20 cellular contexts compared by ENCODE assay signal in genomic region chr6:47276377-47276776, GRCh38. TPM values are rescaled to one million over a fixed set of nuclear protein-coding genes. Genes with fewer than 3 reads are reported as not detected.
DNase-seq lines count a peak whose midpoint lies in the region; ATAC-seq and TF ChIP-seq lines count a peak whose summit lies in the region.
"Had no signal": no experiment of that assay in that cellular context is flagged by ENCODE, and none has a peak within 500 bp of the region (broad histone marks: within the 10 kb centered on the region; RNA-seq: fewer than 3 reads in every experiment).

No MANE protein-coding gene starts in this region.

- H3K27me3 ChIP-seq in IMR-90 (ENCODE audit: control insufficient read depth, insufficient read depth, low read length) (no peaks in the 10 kb centered on the region), SJCRH30 (no peaks in the 10 kb centered on the region)
- H3K27me3 ChIP-seq: MG63 had no signal

- no CpG with 5 or more reads among the region's 3 CpGs for whole genome bisulfite sequencing in IMR-90 (ENCODE audit: extremely low coverage in 2 of 2, insufficient read length in 1 of 2), 2 experiments

- peak; percentile 7 for DNase-seq in NCI-H1105 treated with DMSO at 0.1 percent for 48 hours (lab: John Stamatoyannopoulos, UW)
- no peak for DNase-seq in NCI-H1105 (lab: John Stamatoyannopoulos, UW)
- peak; percentile 5 for DNase-seq in IMR-90
- DNase-seq in SJCRH30: peak; percentile 5 to 36
- no peak for DNase-seq in nephron progenitor cell
- DNase-seq in dedifferentiated amniotic fluid mesenchymal stem cell (ENCODE audit: extremely low spot score): no peak
- DNase-seq: CD4-positive, CD25-positive, alpha-beta regulatory T cell; COR-L47; H7; Karpas-422; MG63; NCI-H1092; NCI-H1694; NCI-H2107; NCI-H345; NCI-H82 had no signal

- H4K20me1 ChIP-seq in IMR-90 (ENCODE audit: insufficient read depth, low read length): no peaks in the 10 kb centered on the region

- H2AK5ac ChIP-seq in IMR-90 (ENCODE audit: low read depth, low read length): no peak overlapping the region

- TF ChIP-seq RAD21 in IMR-90 (IDR thresholded peaks at IDR 0.05; ENCODE audit: low read length): no peak

- H3K36me3 Mint-ChIP-seq in nephron progenitor cell (ENCODE audit: low read depth): peaks cover 58% of the 10 kb centered on the region
- H3K36me3 Mint-ChIP-seq: CD4-positive, CD25-positive, alpha-beta regulatory T cell had no signal

- BruUV-seq in IMR-90 (replicated peaks; lab: Mats Ljungman, UMichigan): no TSS peak

- POLR2A ChIA-PET in IMR-90 (lab: Charles Lee; ENCODE audit: unreplicated experiment): no interaction called here

- no peak overlapping the region for H3K23ac ChIP-seq in IMR-90 (ENCODE audit: low read depth, low read length)

- no peak overlapping the region for H3K56ac ChIP-seq in IMR-90 (ENCODE audit: extremely low read depth, insufficient read depth, low read length)

- H2BK15ac ChIP-seq in IMR-90 (ENCODE audit: low read depth, low read length): no peak overlapping the region

- H3K9me1 ChIP-seq in IMR-90 (ENCODE audit: insufficient read depth, low read length): peaks cover 3% of the 10 kb centered on the region; the same call in 1 of the 2 replicates

- H2AFZ ChIP-seq in IMR-90 (replicated peaks; ENCODE audit: low read length, poor library complexity): no peak overlapping the region

- intact Hi-C loops in IMR-90 (cut with micrococcal nuclease): no loop called here

- H3K4me3 Mint-ChIP-seq in nephron progenitor cell: no peak overlapping the region
- H3K4me3 Mint-ChIP-seq: B cell; CD4-positive, CD25-positive, alpha-beta regulatory T cell had no signal

- ATAC-seq in IMR-90 (ENCODE audit: low read depth): peak; percentile 64
- ATAC-seq in GM18511 (IDR thresholded peaks at IDR 0.05; ENCODE audit: unreplicated experiment): no peak
- ATAC-seq in HG03097 (IDR thresholded peaks at IDR 0.05; ENCODE audit: low FRiP score, unreplicated experiment): no peak

- peak overlapping the region; percentile 48 for H3K27ac Mint-ChIP-seq in nephron progenitor cell
- H3K27ac Mint-ChIP-seq: B cell; CD4-positive, CD25-positive, alpha-beta regulatory T cell had no signal

- no peak overlapping the region for H4K91ac ChIP-seq in IMR-90 (ENCODE audit: insufficient read depth, low read depth, low read length)

- H3K4me1 Mint-ChIP-seq in nephron progenitor cell: peaks cover 36% of the 10 kb centered on the region
- H3K4me1 Mint-ChIP-seq: B cell; CD4-positive, CD25-positive, alpha-beta regulatory T cell had no signal

- TF ChIP-seq CTCF in IMR-90 (conservative IDR thresholded peaks at IDR 0.05; ENCODE audit: low read depth, low read length): no peak
- no peak for TF ChIP-seq CTCF in nephron progenitor cell (IDR thresholded peaks at IDR 0.05)

- H3K27ac ChIP-seq in IMR-90 (ENCODE audit: insufficient read depth, low read length) (no peak overlapping the region), SJCRH30 (no peak overlapping the region)
- H3K27ac ChIP-seq: 22Rv1 had no signal

- H3K4me1 ChIP-seq in IMR-90 (ENCODE audit: control insufficient read depth, insufficient read depth, low read length) (peaks cover 16% of the 10 kb centered on the region), SJCRH30 (peaks cover 10% of the 10 kb centered on the region)

- no peak overlapping the region for H2AK9ac ChIP-seq in IMR-90 (replicated peaks; ENCODE audit: low read depth, low read length, poor library complexity)

- no peak overlapping the region for H3K9ac ChIP-seq in IMR-90 (ENCODE audit: low read depth, low read length)

- H2BK120ac ChIP-seq in IMR-90 (ENCODE audit: low read depth, low read length): no peak overlapping the region

- no peak overlapping the region for H4K8ac ChIP-seq in IMR-90 (ENCODE audit: low read depth in 2 of 2, low read length in 2 of 2)

- no peak overlapping the region for H3K14ac ChIP-seq in IMR-90 (replicated peaks; ENCODE audit: low read depth, low read length)

- no peak overlapping the region for H3K4me3 ChIP-seq in IMR-90 (ENCODE audit: insufficient read depth, low read depth, low read length)
- no peak overlapping the region for H3K4me3 ChIP-seq in SJCRH30
- H3K4me3 ChIP-seq: MG63 had no signal

- no peak overlapping the region for H2BK5ac ChIP-seq in IMR-90 (ENCODE audit: low read depth, low read length, poor library complexity, severe bottlenecking)

- dilution Hi-C loops in IMR-90 (cut with HindIII; ENCODE audit: low sequenced_read_pairs, unreplicated experiment): no loop called here

- peaks cover 2 to 8% of the 10 kb centered on the region in 2 experiments; a peak in 1 of 4 replicates for H3K79me1 ChIP-seq in IMR-90 (ENCODE audit: low read depth in 1 of 2, low read length in 2 of 2)

- CTCF ChIA-PET in IMR-90 (lab: Yijun Ruan, JAX): interaction anchor here (0.8 to 1.6 kb wide), 2 partner anchors 30 to 179 kb away, joined by 3 read pairs; no protein-coding TSS in a partner anchor

- no peaks in the 10 kb centered on the region for H3K27me3 Mint-ChIP-seq in nephron progenitor cell (ENCODE audit: low read depth, poor library complexity)
- H3K27me3 Mint-ChIP-seq: B cell; CD4-positive, CD25-positive, alpha-beta regulatory T cell had no signal

- H3K36me3 ChIP-seq in IMR-90 (ENCODE audit: control insufficient read depth, insufficient read depth, low read length): peaks cover 2% of the 10 kb centered on the region; the same call in 1 of the 2 replicates
- H3K36me3 ChIP-seq in SJCRH30: peaks cover 17% of the 10 kb centered on the region
- H3K36me3 ChIP-seq: MG63 had no signal

- H3K4me2 ChIP-seq in IMR-90 (ENCODE audit: low read depth, low read length): no peak overlapping the region

- H3K9me3 ChIP-seq in IMR-90 (ENCODE audit: control insufficient read depth, insufficient read depth, low read length) (no peaks in the 10 kb centered on the region), SJCRH30 (replicated peaks) (no peaks in the 10 kb centered on the region)
- H3K9me3 ChIP-seq: MG63 had no signal

- H3K4ac ChIP-seq in IMR-90 (ENCODE audit: low read depth, low read length): no peak overlapping the region

- H2BK20ac ChIP-seq in IMR-90 (ENCODE audit: low read depth, low read length): no peak overlapping the region

- in situ Hi-C loops in IMR-90 (cut with MboI; ENCODE audit: low sequenced_read_pairs): no loop called here

- no peak overlapping the region for H4K5ac ChIP-seq in IMR-90 (ENCODE audit: low read depth, low read length)

- H3K18ac ChIP-seq in IMR-90 (ENCODE audit: low read depth, low read length): no peak overlapping the region

- no peak for TF ChIP-seq POLR2A in IMR-90 (IDR thresholded peaks at IDR 0.05; ENCODE audit: low read depth, low read length)

- H3K9me3 Mint-ChIP-seq in nephron progenitor cell: peaks cover 46% of the 10 kb centered on the region

TF ChIP-seq in IMR-90, 13 proteins besides CTCF, POLR2A, EP300 and RAD21:
- no peak for TF ChIP-seq SMC3 (IDR thresholded peaks at IDR 0.05; ENCODE audit: low read depth, low read length)
- TF ChIP-seq FOS (IDR thresholded peaks at IDR 0.05; ENCODE audit: low read depth, low read length): no peak
- TF ChIP-seq USF2 (IDR thresholded peaks at IDR 0.05; ENCODE audit: low read depth, low read length): no peak
- TF ChIP-seq RCOR1 (IDR thresholded peaks at IDR 0.05; ENCODE audit: insufficient replicate concordance, low read length): no peak
- no peak for TF ChIP-seq MAZ (IDR thresholded peaks at IDR 0.05; ENCODE audit: borderline replicate concordance, low read depth, low read length)
- TF ChIP-seq CHD1 (IDR thresholded peaks at IDR 0.05; ENCODE audit: low read depth, low read length): no peak
- TF ChIP-seq RFX5 (IDR thresholded peaks at IDR 0.05; ENCODE audit: low read depth, low read length): no peak
- no peak for TF ChIP-seq NFE2L2 (IDR thresholded peaks at IDR 0.05; ENCODE audit: low read depth, low read length)
- TF ChIP-seq MAFK (IDR thresholded peaks at IDR 0.05; ENCODE audit: low read depth, low read length): no peak
- no peak for TF ChIP-seq BHLHE40 (IDR thresholded peaks at IDR 0.05; ENCODE audit: low read depth, low read length)
- TF ChIP-seq CEBPB (IDR thresholded peaks at IDR 0.05; ENCODE audit: low read depth, low read length): no peak

RNA-seq across cellular contexts. Expression of gene TNFRSF21, which starts 33.3 kb away (rescaled TPM):
- total RNA-seq in IMR-90 (2012; rRNA removed): 2.5 and 2.9 TPM in 2 replicates
- 6.1 and 6.9 TPM in 2 replicates for polyA plus RNA-seq in IMR-90 (2012; rRNA removed)
- polyA plus RNA-seq in IMR-90 (2012; cell fraction: cytosol; rRNA removed): 6.0 and 6.7 TPM in 2 replicates
- 1.9 and 2.4 TPM in 2 replicates for polyA plus RNA-seq in IMR-90 (2012; cell fraction: nucleus; rRNA removed; ENCODE audit: low replicate concordance)
- total RNA-seq in SJCRH30 (2014; rRNA removed; shearing (Covaris generic)): 23.0 and 25.1 TPM in 2 replicates
- polyA plus RNA-seq: CD4-positive, CD25-positive, alpha-beta regulatory T cell had no signal

Comparison
In these comparisons a context has a peak if more than half of its experiments do, and no peak if none do; other contexts are left out.
1. DNase-seq: peak in NCI-H1105 treated with DMSO at 0.1 percent for 48 hours (single experiment), IMR-90 (single experiment) and SJCRH30 (2 of 2); none in NCI-H1105 (single experiment), nephron progenitor cell (single experiment) and dedifferentiated amniotic fluid mesenchymal stem cell (single experiment).